ENCODE assay signal across 1 cellular context in the genomic region with DNA sequence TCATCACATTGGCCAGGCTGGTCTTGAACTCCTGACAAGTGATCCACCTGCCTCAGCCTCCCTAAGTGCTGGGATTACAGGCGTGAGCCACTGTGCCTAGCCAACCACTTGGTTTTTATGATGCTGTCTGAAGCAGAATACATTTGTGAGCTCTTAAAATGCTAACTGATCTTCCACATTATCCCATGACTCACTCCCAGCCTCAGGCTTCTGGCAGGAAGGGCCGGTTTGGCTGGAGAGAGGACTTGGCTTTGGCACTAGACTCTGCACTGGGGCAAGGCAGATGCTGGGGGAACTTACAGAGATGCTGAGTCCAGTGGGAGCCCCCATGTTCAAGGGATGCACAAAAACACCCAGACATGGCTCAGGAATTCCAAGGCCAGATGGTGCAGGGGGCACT.
TF ChIP-seq lines count a peak whose summit lies in the region.

No MANE protein-coding gene starts in this region.

TF ChIP-seq in SK-N-SH treated with all-trans-retinoic acid at 6 μM for 48 hours, 23 proteins besides CTCF, POLR2A, EP300 and RAD21 (continued from another document):
- TF ChIP-seq, protein P1, sequence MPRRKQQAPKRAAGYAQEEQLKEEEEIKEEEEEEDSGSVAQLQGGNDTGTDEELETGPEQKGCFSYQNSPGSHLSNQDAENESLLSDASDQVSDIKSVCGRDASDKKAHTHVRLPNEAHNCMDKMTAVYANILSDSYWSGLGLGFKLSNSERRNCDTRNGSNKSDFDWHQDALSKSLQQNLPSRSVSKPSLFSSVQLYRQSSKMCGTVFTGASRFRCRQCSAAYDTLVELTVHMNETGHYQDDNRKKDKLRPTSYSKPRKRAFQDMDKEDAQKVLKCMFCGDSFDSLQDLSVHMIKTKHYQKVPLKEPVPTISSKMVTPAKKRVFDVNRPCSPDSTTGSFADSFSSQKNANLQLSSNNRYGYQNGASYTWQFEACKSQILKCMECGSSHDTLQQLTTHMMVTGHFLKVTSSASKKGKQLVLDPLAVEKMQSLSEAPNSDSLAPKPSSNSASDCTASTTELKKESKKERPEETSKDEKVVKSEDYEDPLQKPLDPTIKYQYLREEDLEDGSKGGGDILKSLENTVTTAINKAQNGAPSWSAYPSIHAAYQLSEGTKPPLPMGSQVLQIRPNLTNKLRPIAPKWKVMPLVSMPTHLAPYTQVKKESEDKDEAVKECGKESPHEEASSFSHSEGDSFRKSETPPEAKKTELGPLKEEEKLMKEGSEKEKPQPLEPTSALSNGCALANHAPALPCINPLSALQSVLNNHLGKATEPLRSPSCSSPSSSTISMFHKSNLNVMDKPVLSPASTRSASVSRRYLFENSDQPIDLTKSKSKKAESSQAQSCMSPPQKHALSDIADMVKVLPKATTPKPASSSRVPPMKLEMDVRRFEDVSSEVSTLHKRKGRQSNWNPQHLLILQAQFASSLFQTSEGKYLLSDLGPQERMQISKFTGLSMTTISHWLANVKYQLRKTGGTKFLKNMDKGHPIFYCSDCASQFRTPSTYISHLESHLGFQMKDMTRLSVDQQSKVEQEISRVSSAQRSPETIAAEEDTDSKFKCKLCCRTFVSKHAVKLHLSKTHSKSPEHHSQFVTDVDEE (CRISPR knock-in tag; IDR thresholded peaks at IDR 0.05), result no peak
- TF ChIP-seq ZC3H10 (CRISPR knock-in tag; IDR thresholded peaks at IDR 0.05), result no peak
- no peak for TF ChIP-seq SNAI2 (CRISPR knock-in tag; IDR thresholded peaks at IDR 0.05)
- TF ChIP-seq OSR1 (CRISPR knock-in tag; IDR thresholded peaks at IDR 0.05), result no peak
- no peak for TF ChIP-seq ARNTL (CRISPR knock-in tag; IDR thresholded peaks at IDR 0.05; ENCODE audit: borderline replicate concordance, low read depth)
- no peak for TF ChIP-seq RARB (CRISPR knock-in tag; IDR thresholded peaks at IDR 0.05)
- TF ChIP-seq, protein P2, sequence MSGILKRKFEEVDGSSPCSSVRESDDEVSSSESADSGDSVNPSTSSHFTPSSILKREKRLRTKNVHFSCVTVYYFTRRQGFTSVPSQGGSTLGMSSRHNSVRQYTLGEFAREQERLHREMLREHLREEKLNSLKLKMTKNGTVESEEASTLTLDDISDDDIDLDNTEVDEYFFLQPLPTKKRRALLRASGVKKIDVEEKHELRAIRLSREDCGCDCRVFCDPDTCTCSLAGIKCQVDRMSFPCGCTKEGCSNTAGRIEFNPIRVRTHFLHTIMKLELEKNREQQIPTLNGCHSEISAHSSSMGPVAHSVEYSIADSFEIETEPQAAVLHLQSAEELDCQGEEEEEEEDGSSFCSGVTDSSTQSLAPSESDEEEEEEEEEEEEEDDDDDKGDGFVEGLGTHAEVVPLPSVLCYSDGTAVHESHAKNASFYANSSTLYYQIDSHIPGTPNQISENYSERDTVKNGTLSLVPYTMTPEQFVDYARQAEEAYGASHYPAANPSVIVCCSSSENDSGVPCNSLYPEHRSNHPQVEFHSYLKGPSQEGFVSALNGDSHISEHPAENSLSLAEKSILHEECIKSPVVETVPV (CRISPR knock-in tag; IDR thresholded peaks at IDR 0.05), result no peak
- TF ChIP-seq GLIS3 (CRISPR knock-in tag; IDR thresholded peaks at IDR 0.05), result no peak
- TF ChIP-seq ESRRG (CRISPR knock-in tag; IDR thresholded peaks at IDR 0.05), result no peak
- TF ChIP-seq ZNF565 (CRISPR knock-in tag; conservative IDR thresholded peaks at IDR 0.05; ENCODE audit: low read depth), result no peak
